11 cellular contexts compared by ENCODE assay signal in genomic region chr12:64681200-64682052, GRCh38.
DNase-seq lines count a peak whose midpoint lies in the region; ATAC-seq and TF ChIP-seq lines count a peak whose summit lies in the region.
"Had no signal": no experiment of that assay in that cellular context is flagged by ENCODE, and none has a peak within 500 bp of the region (broad histone marks: within the 10 kb centered on the region; RNA-seq: fewer than 3 reads in every experiment).

No MANE protein-coding gene starts in this region.

- no peaks in the 10 kb centered on the region for H3K27me3 Mint-ChIP-seq in activated T-helper 2 cell treated with anti-CD3 and anti-CD28 coated beads, Interferon-gamma antibody, Interleukin-2, Interleukin-4, amounts not matched to agents 10 μg/mL and 5 μg/mL and 100 μg/mL, durations not matched to agents 14 hours and 24 hours and 36 hours (ENCODE audit: low read depth)
- H3K27me3 Mint-ChIP-seq in nephron progenitor cell (ENCODE audit: low read depth, poor library complexity): no peaks in the 10 kb centered on the region

- no peak overlapping the region for H3K4me3 Mint-ChIP-seq in activated T-helper 2 cell treated with anti-CD3 and anti-CD28 coated beads, Interferon-gamma antibody, Interleukin-2, Interleukin-4, amounts not matched to agents 10 μg/mL and 5 μg/mL and 100 μg/mL, durations not matched to agents 14 hours and 24 hours and 36 hours (ENCODE audit: low read depth)
- no peak overlapping the region for H3K4me3 Mint-ChIP-seq in nephron progenitor cell

- H3K4me3 ChIP-seq in GM12865 (ENCODE audit: low read depth, low read length) (no peak overlapping the region), foreskin fibroblast (ENCODE audit: low read depth in 1 of 2, low read length in 2 of 2) (no peak overlapping the region)

- peak overlapping the region; percentile 72 for H3K27ac Mint-ChIP-seq in activated T-helper 2 cell treated with anti-CD3 and anti-CD28 coated beads, Interferon-gamma antibody, Interleukin-2, Interleukin-4, amounts not matched to agents 10 μg/mL and 5 μg/mL and 100 μg/mL, durations not matched to agents 14 hours and 24 hours and 36 hours
- H3K27ac Mint-ChIP-seq in nephron progenitor cell: peak overlapping the region; percentile 96

- peak; percentile 51 for ATAC-seq in HG02678 (IDR thresholded peaks at IDR 0.05; ENCODE audit: unreplicated experiment)
- ATAC-seq in HG03139 (IDR thresholded peaks at IDR 0.05; ENCODE audit: unreplicated experiment): no peak

- intact Hi-C loops in activated T-helper 2 cell treated with anti-CD3 and anti-CD28 coated beads, Interferon-gamma antibody, Interleukin-2, Interleukin-4, amounts not matched to agents 10 μg/mL and 5 μg/mL and 100 μg/mL, durations not matched to agents 14 hours and 24 hours and 36 hours (cut with micrococcal nuclease): loop anchor here (1.0 to 5.0 kb wide), 3 partner anchors 12 to 224 kb away; no protein-coding TSS in a partner anchor

- H3K4me1 Mint-ChIP-seq in activated T-helper 2 cell treated with anti-CD3 and anti-CD28 coated beads, Interferon-gamma antibody, Interleukin-2, Interleukin-4, amounts not matched to agents 10 μg/mL and 5 μg/mL and 100 μg/mL, durations not matched to agents 14 hours and 24 hours and 36 hours (ENCODE audit: low read depth): peaks cover 67% of the 10 kb centered on the region
- H3K4me1 Mint-ChIP-seq in nephron progenitor cell: peaks cover 68% of the 10 kb centered on the region

- DNase-seq in GM12865 (ENCODE audit: low read depth): peak; percentile 41
- no peak for DNase-seq in activated T-helper 2 cell treated with anti-CD3 and anti-CD28 coated beads, Interferon-gamma antibody, Interleukin-2, Interleukin-4, amounts not matched to agents 10 μg/mL and 5 μg/mL and 100 μg/mL, durations not matched to agents 14 hours and 24 hours and 36 hours (ENCODE audit: low spot score)
- DNase-seq in nephron progenitor cell: no peak
- DNase-seq in GM13977 (ENCODE audit: low spot score): no peak
- DNase-seq in HT-29 (ENCODE audit: low spot score): no peak
- no peak for DNase-seq in foreskin fibroblast
- DNase-seq: kidney glomerular epithelial cell, NCI-H2081 treated with DMSO at 0.1 percent for 48 hours, T-helper 9 cell had no signal

- H3K9me3 Mint-ChIP-seq in activated T-helper 2 cell treated with anti-CD3 and anti-CD28 coated beads, Interferon-gamma antibody, Interleukin-2, Interleukin-4, amounts not matched to agents 10 μg/mL and 5 μg/mL and 100 μg/mL, durations not matched to agents 14 hours and 24 hours and 36 hours: no peaks in the 10 kb centered on the region
- no peaks in the 10 kb centered on the region for H3K9me3 Mint-ChIP-seq in nephron progenitor cell

- no peak for TF ChIP-seq CTCF in GM12865 (IDR thresholded peaks at IDR 0.05; ENCODE audit: insufficient read depth, low read depth, low read length, missing control alignments)
- TF ChIP-seq CTCF in nephron progenitor cell (IDR thresholded peaks at IDR 0.05): no peak
- no peak for TF ChIP-seq CTCF in GM13977 (IDR thresholded peaks at IDR 0.05; ENCODE audit: extremely low read depth, insufficient read depth, missing control alignments)
- TF ChIP-seq CTCF in foreskin fibroblast (IDR thresholded peaks at IDR 0.05; ENCODE audit: low read depth, low read length): no peak

- in situ Hi-C loops in GM13977 (cut with MboI; ENCODE audit: low pct_unique_long_range_greater_than_20kb, low sequenced_read_pairs, unreplicated experiment): no loop called here

- H3K36me3 Mint-ChIP-seq in activated T-helper 2 cell treated with anti-CD3 and anti-CD28 coated beads, Interferon-gamma antibody, Interleukin-2, Interleukin-4, amounts not matched to agents 10 μg/mL and 5 μg/mL and 100 μg/mL, durations not matched to agents 14 hours and 24 hours and 36 hours (ENCODE audit: low read depth): peaks cover 35% of the 10 kb centered on the region
- H3K36me3 Mint-ChIP-seq in nephron progenitor cell (ENCODE audit: low read depth): peaks cover 29% of the 10 kb centered on the region
